In genomic region chr14:102508410-102508773, GRCh38 we compare ENCODE assay signal across 1 cellular context.
TF ChIP-seq lines count a peak whose summit lies in the region.

No MANE protein-coding gene starts in this region.

TF ChIP-seq in K562, 482 proteins besides CTCF, POLR2A, EP300 and RAD21 (continued from another document and continues in another):
- no peak for TF ChIP-seq CHAMP1 (IDR thresholded peaks at IDR 0.05)
- TF ChIP-seq ZNF316 (IDR thresholded peaks at IDR 0.05), result no peak
- TF ChIP-seq RNF219 (CRISPR knock-in tag; IDR thresholded peaks at IDR 0.05), result no peak
- no peak for TF ChIP-seq MLLT1 (IDR thresholded peaks at IDR 0.05)
- TF ChIP-seq ZNF280A (IDR thresholded peaks at IDR 0.05; ENCODE audit: low read depth, partially characterized antibody), result no peak
- TF ChIP-seq KAT2B (IDR thresholded peaks at IDR 0.05; ENCODE audit: low read depth, low read length), result no peak
- no peak for TF ChIP-seq EZH2 (IDR thresholded peaks at IDR 0.05; ENCODE audit: borderline replicate concordance, low read depth, low read length)
- peak in 1 of 2 experiments; percentile 64; a peak in 2 of 4 replicates for TF ChIP-seq MNT (conservative IDR thresholded peaks at IDR 0.05)
- TF ChIP-seq TAF15 (IDR thresholded peaks at IDR 0.05; ENCODE audit: low read depth, low read length), result no peak
- no peak for TF ChIP-seq ZNF23 (CRISPR knock-in tag; IDR thresholded peaks at IDR 0.05)
- no peak for TF ChIP-seq SRSF1 (IDR thresholded peaks at IDR 0.05; ENCODE audit: low read depth, low read length)
- TF ChIP-seq SRSF3 (IDR thresholded peaks at IDR 0.05; ENCODE audit: insufficient read depth, low read length), result no peak
- TF ChIP-seq CBFB (CRISPR knock-in tag; IDR thresholded peaks at IDR 0.05), result no peak
- TF ChIP-seq ZNF280B (CRISPR knock-in tag; IDR thresholded peaks at IDR 0.05), result no peak
- TF ChIP-seq NFIX (CRISPR knock-in tag; IDR thresholded peaks at IDR 0.05; ENCODE audit: low read depth), result no peak
- TF ChIP-seq ARID2 (IDR thresholded peaks at IDR 0.05), result no peak
- peak; percentile 51; the same call in 1 of the 2 replicates for TF ChIP-seq KLF13 (tag; IDR thresholded peaks at IDR 0.05; ENCODE audit: borderline replicate concordance, low read depth)
- no peak for TF ChIP-seq TEAD2 (tag; IDR thresholded peaks at IDR 0.05)
- TF ChIP-seq VEZF1 (CRISPR knock-in tag; IDR thresholded peaks at IDR 0.05), result peak; percentile 85
- no peak for TF ChIP-seq ZC3H8 (IDR thresholded peaks at IDR 0.05)
- TF ChIP-seq HDAC8 (tag; IDR thresholded peaks at IDR 0.05), result no peak
- peak; percentile 49; the same call in 1 of the 2 replicates for TF ChIP-seq CREM (IDR thresholded peaks at IDR 0.05; ENCODE audit: low read depth)
- TF ChIP-seq RBM34 (IDR thresholded peaks at IDR 0.05; ENCODE audit: borderline replicate concordance, insufficient read depth, low read length), result no peak
- TF ChIP-seq SMAD3 (CRISPR knock-in tag; conservative IDR thresholded peaks at IDR 0.05), result no peak
- TF ChIP-seq ZFPM2 (CRISPR knock-in tag; IDR thresholded peaks at IDR 0.05), result no peak
- TF ChIP-seq ZMIZ1 (IDR thresholded peaks at IDR 0.05; ENCODE audit: low read depth in 2 of 2, low read length in 2 of 2), result no peak
- no peak for TF ChIP-seq BRCA1 (IDR thresholded peaks at IDR 0.05)
- TF ChIP-seq BRCA1 (CRISPR knock-in tag; IDR thresholded peaks at IDR 0.05), result no peak
- TF ChIP-seq BRF1 (IDR thresholded peaks at IDR 0.05; ENCODE audit: borderline replicate concordance, extremely low read depth, insufficient read length), result no peak
- 0 out of 2 replicates have a peak, but pooled peaks have one; percentile 55 for TF ChIP-seq MYC (IDR thresholded peaks at IDR 0.05; ENCODE audit: low read depth, low read length)
- no peak for TF ChIP-seq MYC (CRISPR knock-in tag; IDR thresholded peaks at IDR 0.05; ENCODE audit: borderline replicate concordance, low read depth)
- no peak for TF ChIP-seq HDAC1 (IDR thresholded peaks at IDR 0.05)
- TF ChIP-seq GTF2B (IDR thresholded peaks at IDR 0.05; ENCODE audit: extremely low read depth, insufficient read length), result no peak
- TF ChIP-seq RREB1 (CRISPR knock-in tag; IDR thresholded peaks at IDR 0.05), result no peak
- TF ChIP-seq ZNF584 (CRISPR knock-in tag; IDR thresholded peaks at IDR 0.05; ENCODE audit: low read depth), result no peak
